In genomic region chr5:178786424-178786823, GRCh38 we compare ENCODE assay signal across 17 cellular contexts.
"Had no signal": no experiment of that assay in that cellular context is flagged by ENCODE, and none has a peak within 500 bp of the region (broad histone marks: within the 10 kb centered on the region; RNA-seq: fewer than 3 reads in every experiment).

No MANE protein-coding gene starts in this region.

- H3K36me3 ChIP-seq: heart right ventricle, neural progenitor cell, transverse colon had no signal

- H3K9me3 ChIP-seq: heart right ventricle, SK-N-SH, transverse colon had no signal

- H2AFZ ChIP-seq: neural progenitor cell, parathyroid adenoma had no signal

- H3K9ac ChIP-seq: neural progenitor cell, parathyroid adenoma, SK-N-SH had no signal

- H3K9me2 ChIP-seq: SK-N-SH had no signal

- H3K27me3 ChIP-seq: neural progenitor cell, transverse colon had no signal

- H3K36me3 Mint-ChIP-seq: activated naive CD4-positive, alpha-beta T cell treated with anti-CD3 and anti-CD28 coated beads, Interleukin-2, amount 50 U/mL, for 72 hours had no signal

- H3K27ac ChIP-seq: heart right ventricle, neural progenitor cell, parathyroid adenoma, transverse colon had no signal

- H3K9me3 Mint-ChIP-seq: activated B cell treated with CpG ODN at 0.5 μM for 24 hours; activated naive CD4-positive, alpha-beta T cell treated with anti-CD3 and anti-CD28 coated beads, Interleukin-2, amount 50 U/mL, for 72 hours had no signal

- H3K4me2 ChIP-seq: neural progenitor cell, SK-N-SH had no signal

- FAIRE-seq: frontal cortex, kidney had no signal

- H3K4me3 Mint-ChIP-seq: activated B cell treated with CpG ODN at 0.5 μM for 24 hours; mesothelial cell of epicardium; neural progenitor cell; T-helper 1 cell treated with Interleukin-12 subunit alpha and Interleukin-12 subunit beta and Interleukin-4 antibody, amounts not matched to agents 30 μg/mL and 1 μg/mL, for 36 hours had no signal

- H3K79me2 ChIP-seq: parathyroid adenoma had no signal

- H3K4me1 ChIP-seq: heart right ventricle, neural progenitor cell, parathyroid adenoma, transverse colon had no signal

- H3K4me3 ChIP-seq: heart right ventricle, neural progenitor cell, transverse colon had no signal

- H3K27ac Mint-ChIP-seq: activated B cell treated with CpG ODN at 0.5 μM for 24 hours; activated naive CD4-positive, alpha-beta T cell treated with anti-CD3 and anti-CD28 coated beads, Interleukin-2, amount 50 U/mL, for 72 hours; mesothelial cell of epicardium; neural progenitor cell; T-helper 1 cell treated with Interleukin-12 subunit alpha and Interleukin-12 subunit beta and Interleukin-4 antibody, amounts not matched to agents 30 μg/mL and 1 μg/mL, for 36 hours had no signal

- DNase-seq: activated B cell treated with CpG ODN at 0.5 μM for 24 hours; activated CD4-positive, alpha-beta T cell treated with anti-CD3 and anti-CD28 coated beads, Interleukin-2, amount 50 U/mL, for 1 hour; activated effector memory CD4-positive, alpha-beta T cell treated with Interleukin-2 at 50 U/mL for 16 hours; activated T-cell treated with anti-CD3 and anti-CD28 coated beads, Interleukin-2, amount 50 U/mL, for 1 hour; amygdala; heart right ventricle; kidney; retina; SK-N-SH; stimulated activated CD4-positive, alpha-beta T cell treated with anti-CD3 and anti-CD28 coated beads, Interleukin-4, amount 100 ng/mL, for 4 hours; transverse colon had no signal

- H3K4me1 Mint-ChIP-seq: activated B cell treated with CpG ODN at 0.5 μM for 24 hours, mesothelial cell of epicardium, neural progenitor cell had no signal
